In the genomic region with DNA sequence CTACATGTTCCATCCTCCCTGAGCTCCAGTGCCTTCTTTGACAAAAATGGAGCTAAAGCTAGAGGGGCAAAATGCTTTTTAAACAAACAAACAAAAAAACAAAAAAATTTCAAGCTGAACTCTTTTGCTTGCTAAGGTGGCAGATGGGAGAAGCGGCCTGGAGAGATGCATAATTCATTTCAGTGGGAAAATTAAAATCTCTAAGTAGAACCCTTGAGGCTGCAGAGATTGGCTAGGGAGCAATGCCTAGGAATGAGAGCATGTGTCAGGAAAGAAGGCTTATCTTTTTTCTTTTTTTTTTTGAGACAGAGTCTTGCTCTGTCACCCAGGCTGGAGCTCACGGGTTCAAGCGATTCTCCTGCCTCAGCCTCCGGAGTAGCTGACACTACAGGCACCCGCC, we compare ENCODE assay signal across 2 cellular contexts.
TF ChIP-seq lines count a peak whose summit lies in the region.

No MANE protein-coding gene starts in this region.

TF ChIP-seq in H1, 55 proteins besides CTCF, POLR2A, EP300 and RAD21:
- TF ChIP-seq CHD2 (IDR thresholded peaks at IDR 0.05; ENCODE audit: low read length) (no peak), CREB1 (IDR thresholded peaks at IDR 0.05) (no peak), SP4 (IDR thresholded peaks at IDR 0.05; ENCODE audit: low read length) (no peak)

TF ChIP-seq in HEK293T, 16 proteins besides CTCF, POLR2A, EP300 and RAD21:
- TF ChIP-seq SP1 (IDR thresholded peaks at IDR 0.05) (no peak), HDGF (IDR thresholded peaks at IDR 0.05; ENCODE audit: borderline replicate concordance) (no peak), ELF4 (IDR thresholded peaks at IDR 0.05) (no peak), LEF1 (IDR thresholded peaks at IDR 0.05; ENCODE audit: borderline replicate concordance) (no peak), SUZ12 (IDR thresholded peaks at IDR 0.05) (no peak), CTBP1 (IDR thresholded peaks at IDR 0.05; ENCODE audit: borderline replicate concordance) (no peak), ARNT (IDR thresholded peaks at IDR 0.05) (no peak), FOXK2 (IDR thresholded peaks at IDR 0.05) (no peak), FOXM1 (IDR thresholded peaks at IDR 0.05; ENCODE audit: borderline replicate concordance) (no peak), BHLHE40 (IDR thresholded peaks at IDR 0.05; ENCODE audit: borderline replicate concordance) (no peak), FOXA1 (IDR thresholded peaks at IDR 0.05) (no peak), TARDBP (IDR thresholded peaks at IDR 0.05) (no peak), L3MBTL2 (conservative IDR thresholded peaks at IDR 0.05) (no peak), ZNF384 (IDR thresholded peaks at IDR 0.05) (no peak), NFRKB (IDR thresholded peaks at IDR 0.05) (no peak)
- TF ChIP-seq, protein P1, sequence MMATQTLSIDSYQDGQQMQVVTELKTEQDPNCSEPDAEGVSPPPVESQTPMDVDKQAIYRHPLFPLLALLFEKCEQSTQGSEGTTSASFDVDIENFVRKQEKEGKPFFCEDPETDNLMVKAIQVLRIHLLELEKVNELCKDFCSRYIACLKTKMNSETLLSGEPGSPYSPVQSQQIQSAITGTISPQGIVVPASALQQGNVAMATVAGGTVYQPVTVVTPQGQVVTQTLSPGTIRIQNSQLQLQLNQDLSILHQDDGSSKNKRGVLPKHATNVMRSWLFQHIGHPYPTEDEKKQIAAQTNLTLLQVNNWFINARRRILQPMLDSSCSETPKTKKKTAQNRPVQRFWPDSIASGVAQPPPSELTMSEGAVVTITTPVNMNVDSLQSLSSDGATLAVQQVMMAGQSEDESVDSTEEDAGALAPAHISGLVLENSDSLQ (IDR thresholded peaks at IDR 0.05): no peak
